2 cellular contexts compared by ENCODE assay signal in genomic region chr16:380837-381787, GRCh38.
TF ChIP-seq lines count a peak whose summit lies in the region.

No MANE protein-coding gene starts in this region.

TF ChIP-seq in SK-N-SH, 30 proteins besides CTCF, POLR2A, EP300 and RAD21:
- TF ChIP-seq FOSL2 (IDR thresholded peaks at IDR 0.05; ENCODE audit: borderline replicate concordance, low read depth) (no peak), RXRA (IDR thresholded peaks at IDR 0.05; ENCODE audit: borderline replicate concordance, low read depth) (no peak), GABPA (IDR thresholded peaks at IDR 0.05; ENCODE audit: low read depth) (peak; percentile 36; the same call in 1 of the 2 replicates)

TF ChIP-seq in endothelial cell of umbilical vein, 7 proteins besides CTCF, POLR2A, EP300 and RAD21:
- no peak for TF ChIP-seq EZH2 (IDR thresholded peaks at IDR 0.05; ENCODE audit: borderline replicate concordance, low read depth, low read length, severe bottlenecking)
- no peak for TF ChIP-seq MYC (IDR thresholded peaks at IDR 0.05; ENCODE audit: low read depth, low read length)
- no peak for TF ChIP-seq GATA2 (IDR thresholded peaks at IDR 0.05; ENCODE audit: insufficient read depth, insufficient read length, low read depth, low read length)
- TF ChIP-seq JUN (IDR thresholded peaks at IDR 0.05; ENCODE audit: borderline replicate concordance, insufficient read depth, insufficient read length, low read depth), result no peak
- TF ChIP-seq MAX (IDR thresholded peaks at IDR 0.05; ENCODE audit: insufficient read depth, insufficient read length), result no peak
- no peak for TF ChIP-seq FOS (IDR thresholded peaks at IDR 0.05; ENCODE audit: borderline replicate concordance, insufficient read depth, low read length)
- TF ChIP-seq POLR2AphosphoS5 (IDR thresholded peaks at IDR 0.05; ENCODE audit: insufficient read depth, low read depth, low read length), result no peak
